ENCODE assay signal across 22 cellular contexts in the genomic region with DNA sequence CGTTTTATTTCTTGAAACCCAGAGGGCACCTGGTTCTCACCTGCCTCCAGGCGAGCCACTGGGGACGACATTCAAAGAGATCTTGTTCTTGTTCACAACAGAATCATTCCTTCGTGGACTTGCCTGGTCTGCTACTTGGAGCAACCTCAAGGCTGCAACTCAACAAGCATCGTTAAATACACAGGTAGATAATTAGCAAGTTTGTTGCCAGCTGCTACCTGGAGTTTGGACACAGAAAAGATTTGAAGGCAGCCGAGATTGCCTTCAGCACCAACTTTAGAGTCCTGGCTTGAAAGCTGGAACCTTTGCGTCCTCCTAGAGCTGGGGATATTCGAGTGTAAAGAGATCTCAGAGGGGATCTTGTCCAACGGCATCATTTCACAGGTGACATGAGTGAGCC.
DNase-seq lines count a peak whose midpoint lies in the region; ATAC-seq, FAIRE-seq and TF ChIP-seq lines count a peak whose summit lies in the region.
"Had no signal": no experiment of that assay in that cellular context is flagged by ENCODE, and none has a peak within 500 bp of the region (broad histone marks: within the 10 kb centered on the region; RNA-seq: fewer than 3 reads in every experiment).

No MANE protein-coding gene starts in this region.

- H3K27ac ChIP-seq in OCI-LY1 (ENCODE audit: low read depth, low read length, poor library complexity, severe bottlenecking) (no peak overlapping the region), hepatocyte (no peak overlapping the region), small intestine (ENCODE audit: low read depth in 1 of 2, low read length in 1 of 2) (no peak overlapping the region)
- H3K27ac ChIP-seq: 22Rv1, ascending aorta, upper lobe of right lung had no signal

- peak; percentile 28 for DNase-seq in NCI-H748 (lab: John Stamatoyannopoulos, UW; ENCODE audit: unreplicated experiment)
- no peak for DNase-seq in NCI-H748 treated with DMSO at 0.1 percent for 48 hours (lab: John Stamatoyannopoulos, UW)
- DNase-seq in hepatocyte (ENCODE audit: low spot score), result no peak
- DNase-seq in small intestine, result peak; percentile 13
- no peak for DNase-seq in H7
- no peak for DNase-seq in NCI-H226
- DNase-seq: activated naive CD4-positive, alpha-beta T cell treated with anti-CD3 and anti-CD28 coated beads for 36 hours; activated T-cell treated with anti-CD3 and anti-CD28 coated beads, Interleukin-2, amount 50 U/mL, for 1 hour; AML-193; EL; HCEC 1CT; Kasumi-1; kidney; natural killer cell; SHP77 treated with DMSO at 0.1 percent for 48 hours; stimulated activated CD4-positive, alpha-beta T cell treated with anti-CD3 and anti-CD28 coated beads, Interleukin-4, amount 100 ng/mL, for 4 hours; T-helper 2 cell; upper lobe of right lung had no signal

- no peaks in the 10 kb centered on the region for H3K36me3 ChIP-seq in OCI-LY1 (ENCODE audit: insufficient read depth, low read length)
- no peaks in the 10 kb centered on the region for H3K36me3 ChIP-seq in hepatocyte (replicated peaks; ENCODE audit: insufficient read depth, low read depth)
- no peaks in the 10 kb centered on the region for H3K36me3 ChIP-seq in small intestine (ENCODE audit: control insufficient read depth in 2 of 2, insufficient read depth in 2 of 2, low read length in 2 of 2)
- no peaks in the 10 kb centered on the region for H3K36me3 ChIP-seq in H7 (replicated peaks; ENCODE audit: control insufficient read depth, insufficient read depth, low read length)
- H3K36me3 ChIP-seq: ascending aorta, upper lobe of right lung had no signal

- TF ChIP-seq CTCF in OCI-LY1 (IDR thresholded peaks at IDR 0.05; ENCODE audit: low read length) (no peak), hepatocyte (IDR thresholded peaks at IDR 0.05; ENCODE audit: poor library complexity) (no peak)

- 58% methylated on average over 9 of the region's 9 CpGs for WGBS in hepatocyte (ENCODE audit: low lambda C conversion rate, missing lambda C conversion rate)
- WGBS in small intestine, 3 donors, result 10 to 58% (median 32%) methylated on average over 9 of the region's 9 CpGs

- no peak overlapping the region for H3K9ac ChIP-seq in OCI-LY1 (ENCODE audit: low read length)

- H3K4me3 ChIP-seq in OCI-LY1 (ENCODE audit: low read depth, low read length, poor library complexity, severe bottlenecking) (peak overlapping the region; percentile 48), hepatocyte (no peak overlapping the region), small intestine (ENCODE audit: low read depth in 1 of 2, low read length in 2 of 2) (no peak overlapping the region), H7 (ENCODE audit: insufficient read depth, low read depth, low read length) (no peak overlapping the region)
- H3K4me3 ChIP-seq: ascending aorta, upper lobe of right lung had no signal

- H3K9me3 ChIP-seq in OCI-LY1 (ENCODE audit: low read length) (no peaks in the 10 kb centered on the region), hepatocyte (ENCODE audit: low read depth) (no peaks in the 10 kb centered on the region), small intestine (ENCODE audit: control insufficient read depth, low read depth) (no peaks in the 10 kb centered on the region)
- H3K9me3 ChIP-seq: ascending aorta, upper lobe of right lung had no signal

- H3K27me3 ChIP-seq in OCI-LY1 (ENCODE audit: insufficient read depth, low read length), result peaks cover 9% of the 10 kb centered on the region; the same call in 1 of the 2 replicates
- no peaks in the 10 kb centered on the region for H3K27me3 ChIP-seq in hepatocyte
- H3K27me3 ChIP-seq in small intestine (ENCODE audit: control insufficient read depth in 2 of 2, insufficient read depth in 2 of 2, low read length in 2 of 2), result no peaks in the 10 kb centered on the region
- H3K27me3 ChIP-seq in H7 (ENCODE audit: control insufficient read depth, insufficient read depth, low read length), result no peaks in the 10 kb centered on the region
- H3K27me3 ChIP-seq: ascending aorta had no signal

- H2AFZ ChIP-seq in OCI-LY1 (ENCODE audit: low read length), result no peak overlapping the region
- H2AFZ ChIP-seq in hepatocyte, result peak overlapping the region; percentile 61

- peak overlapping the region; percentile 57 for H3K4me2 ChIP-seq in OCI-LY1 (ENCODE audit: low read length)
- peak overlapping the region; percentile 84 for H3K4me2 ChIP-seq in hepatocyte

- H3K9me2 ChIP-seq in OCI-LY1 (ENCODE audit: low read depth, low read length) (no peaks in the 10 kb centered on the region), hepatocyte (replicated peaks; ENCODE audit: insufficient read depth) (no peaks in the 10 kb centered on the region)

- peaks cover 15% of the 10 kb centered on the region for H3K4me1 ChIP-seq in OCI-LY1 (ENCODE audit: insufficient read depth, low read length, severe bottlenecking)
- H3K4me1 ChIP-seq in hepatocyte (ENCODE audit: insufficient read depth), result peaks cover 6% of the 10 kb centered on the region
- H3K4me1 ChIP-seq in small intestine (ENCODE audit: control insufficient read depth in 2 of 2, insufficient read depth in 1 of 2, low read depth in 1 of 2, low read length in 1 of 2), result no peaks in the 10 kb centered on the region
- H3K4me1 ChIP-seq: ascending aorta, upper lobe of right lung had no signal

- H4K20me1 ChIP-seq in OCI-LY1 (ENCODE audit: insufficient read depth, low read length) (no peaks in the 10 kb centered on the region), hepatocyte (ENCODE audit: insufficient read depth, poor library complexity, severe bottlenecking) (no peaks in the 10 kb centered on the region)

- no peaks in the 10 kb centered on the region for H3F3A ChIP-seq in OCI-LY1 (ENCODE audit: insufficient read depth, low read length)

- ATAC-seq in GM18858 (IDR thresholded peaks at IDR 0.05; ENCODE audit: unreplicated experiment), result no peak
- ATAC-seq: natural killer cell had no signal

- H3K79me2 ChIP-seq in OCI-LY1 (ENCODE audit: insufficient read depth, low read length), result no peaks in the 10 kb centered on the region
- H3K79me2 ChIP-seq in hepatocyte, result no peaks in the 10 kb centered on the region

- FAIRE-seq in small intestine (lab: Jason Lieb, UNC), result no peak
- FAIRE-seq: kidney had no signal

Comparison
In these comparisons a context has a peak if more than half of its experiments do, and no peak if none do; other contexts are left out.
1. DNase-seq: peak in NCI-H748 (single experiment) and small intestine (single experiment); none in NCI-H748 treated with DMSO at 0.1 percent for 48 hours (single experiment), hepatocyte (single experiment), H7 (single experiment) and NCI-H226 (single experiment).